Comparison of ENCODE assay signal across 23 cellular contexts in genomic region chr13:23512762-23513395, GRCh38. TPM values are rescaled to one million over a fixed set of nuclear protein-coding genes. Genes with fewer than 3 reads are reported as not detected.
A peak's percentile ranks its signal among the peaks of the same experiment; 100 is the strongest.
DNase-seq lines count a peak whose midpoint lies in the region; ATAC-seq and TF ChIP-seq lines count a peak whose summit lies in the region.
"Had no signal": no experiment of that assay in that cellular context is flagged by ENCODE, and none has a peak within 500 bp of the region (broad histone marks: within the 10 kb centered on the region; RNA-seq: fewer than 3 reads in every experiment).

No MANE protein-coding gene starts in this region.

- no peaks in the 10 kb centered on the region for H3F3A ChIP-seq in OCI-LY1 (ENCODE audit: insufficient read depth, low read length)

- no peaks in the 10 kb centered on the region for H3K36me3 Mint-ChIP-seq in activated T-helper 2 cell treated with anti-CD3 and anti-CD28 coated beads, Interferon-gamma antibody, Interleukin-2, Interleukin-4, amounts not matched to agents 10 μg/mL and 5 μg/mL and 100 μg/mL, durations not matched to agents 14 hours and 24 hours and 36 hours (ENCODE audit: low read depth)

- H3K9me3 ChIP-seq in heart right ventricle (no peaks in the 10 kb centered on the region), OCI-LY1 (ENCODE audit: low read length) (no peaks in the 10 kb centered on the region), upper lobe of right lung (no peaks in the 10 kb centered on the region), sigmoid colon (no peaks in the 10 kb centered on the region)
- H3K9me3 ChIP-seq: Caco-2, mucosa of descending colon, right lobe of liver, vagina had no signal

- DNase-seq in heart right ventricle (no peak), Right ventricle myocardium inferior (ENCODE audit: missing footprints) (no peak), fibroblast of the aortic adventitia (ENCODE audit: low read depth) (no peak), upper lobe of right lung (no peak), activated gamma-delta T cell (lab: John Stamatoyannopoulos, UW) (no peak), sigmoid colon (no peak)
- DNase-seq in activated T-helper 2 cell treated with anti-CD3 and anti-CD28 coated beads, Interferon-gamma antibody, Interleukin-2, Interleukin-4, amounts not matched to agents 10 μg/mL and 5 μg/mL and 100 μg/mL, durations not matched to agents 14 hours and 24 hours and 36 hours (ENCODE audit: low spot score), result no peak
- DNase-seq: activated CD8-positive, alpha-beta memory T cell treated with anti-CD3 and anti-CD28 coated beads for 24 hours; Caco-2; cerebellar nuclear complex; effector memory CD8-positive, alpha-beta T cell; foreskin melanocyte; GDM1; KG1; mucosa of descending colon; NCI-H1105; occipital lobe; right lobe of liver; stimulated activated CD4-positive, alpha-beta T cell treated with anti-CD3 and anti-CD28 coated beads, Interleukin-1b, Interleukin-23, amount 100 ng/mL, for 48 hours; WERI-Rb-1 had no signal

- no peaks in the 10 kb centered on the region for H3K79me2 ChIP-seq in OCI-LY1 (ENCODE audit: insufficient read depth, low read length)

- ATAC-seq in heart right ventricle, result no peak
- no peak for ATAC-seq in Right ventricle myocardium inferior
- no peak for ATAC-seq in upper lobe of right lung
- ATAC-seq: effector memory CD8-positive, alpha-beta T cell; mucosa of descending colon; right lobe of liver had no signal

- H3K36me3 ChIP-seq in heart right ventricle (no peaks in the 10 kb centered on the region), OCI-LY1 (ENCODE audit: insufficient read depth, low read length) (no peaks in the 10 kb centered on the region), upper lobe of right lung (no peaks in the 10 kb centered on the region), sigmoid colon (no peaks in the 10 kb centered on the region)
- H3K36me3 ChIP-seq: right lobe of liver, vagina, WERI-Rb-1 had no signal

- peaks cover 19% of the 10 kb centered on the region for H3K27me3 Mint-ChIP-seq in activated T-helper 2 cell treated with anti-CD3 and anti-CD28 coated beads, Interferon-gamma antibody, Interleukin-2, Interleukin-4, amounts not matched to agents 10 μg/mL and 5 μg/mL and 100 μg/mL, durations not matched to agents 14 hours and 24 hours and 36 hours (ENCODE audit: low read depth)

- H3K4me3 Mint-ChIP-seq in activated T-helper 2 cell treated with anti-CD3 and anti-CD28 coated beads, Interferon-gamma antibody, Interleukin-2, Interleukin-4, amounts not matched to agents 10 μg/mL and 5 μg/mL and 100 μg/mL, durations not matched to agents 14 hours and 24 hours and 36 hours (ENCODE audit: low read depth), result no peak overlapping the region
- H3K4me3 Mint-ChIP-seq: activated T-helper 1 cell treated with anti-CD3 and anti-CD28 coated beads, Interleukin-12 subunit alpha, Interleukin-12 subunit beta, Interleukin-2, Interleukin-4 antibody, amounts not matched to agents 30 ng/mL and 10 ng/mL and 1 ng/mL, durations not matched to agents 14 hours and 24 hours and 36 hours; effector memory CD8-positive, alpha-beta T cell had no signal

- peak in 3 of 9 donors; percentile 8 to 38 (median 8) for TF ChIP-seq CTCF in heart right ventricle (IDR thresholded peaks at IDR 0.05)
- TF ChIP-seq CTCF in OCI-LY1 (IDR thresholded peaks at IDR 0.05; ENCODE audit: low read length), result peak; percentile 20; the same call in 1 of the 2 replicates
- peak; percentile 29 for TF ChIP-seq CTCF in fibroblast of the aortic adventitia (IDR thresholded peaks at IDR 0.05; ENCODE audit: insufficient read depth, low read length)
- peak; percentile 9 for TF ChIP-seq CTCF in upper lobe of right lung (IDR thresholded peaks at IDR 0.05)
- no peak for TF ChIP-seq CTCF in sigmoid colon (IDR thresholded peaks at IDR 0.05)

- no peaks in the 10 kb centered on the region for H3K4me1 Mint-ChIP-seq in activated T-helper 2 cell treated with anti-CD3 and anti-CD28 coated beads, Interferon-gamma antibody, Interleukin-2, Interleukin-4, amounts not matched to agents 10 μg/mL and 5 μg/mL and 100 μg/mL, durations not matched to agents 14 hours and 24 hours and 36 hours (ENCODE audit: low read depth)

- H3K4me1 ChIP-seq in heart right ventricle (peaks cover 0 to 51% (median 16%) of the 10 kb centered on the region in 9 donors), OCI-LY1 (ENCODE audit: insufficient read depth, low read length, severe bottlenecking) (no peaks in the 10 kb centered on the region), upper lobe of right lung (no peaks in the 10 kb centered on the region), sigmoid colon (no peaks in the 10 kb centered on the region)
- H3K4me1 ChIP-seq: right lobe of liver had no signal

- no peaks in the 10 kb centered on the region for H3K9me2 ChIP-seq in OCI-LY1 (ENCODE audit: low read depth, low read length)

- H3K4me3 ChIP-seq in heart right ventricle, result no peak overlapping the region
- no peak overlapping the region for H3K4me3 ChIP-seq in OCI-LY1 (ENCODE audit: low read depth, low read length, poor library complexity, severe bottlenecking)
- H3K4me3 ChIP-seq in fibroblast of the aortic adventitia (ENCODE audit: low read depth, low read length), result no peak overlapping the region
- H3K4me3 ChIP-seq in upper lobe of right lung, result no peak overlapping the region
- H3K4me3 ChIP-seq in sigmoid colon, result no peak overlapping the region
- H3K4me3 ChIP-seq: mucosa of descending colon, right lobe of liver, vagina had no signal

- WGBS in heart right ventricle, 2 donors, result 88% methylated on average over 6 of the region's 6 CpGs
- WGBS in sigmoid colon, 2 donors, result 90 to 92% methylated on average over 6 of the region's 6 CpGs

- H3K27me3 ChIP-seq in heart right ventricle (no peaks in the 10 kb centered on the region), OCI-LY1 (ENCODE audit: insufficient read depth, low read length) (no peaks in the 10 kb centered on the region), upper lobe of right lung (no peaks in the 10 kb centered on the region), sigmoid colon (no peaks in the 10 kb centered on the region)
- H3K27me3 ChIP-seq: right lobe of liver, vagina had no signal

- no peak overlapping the region for H2AFZ ChIP-seq in OCI-LY1 (ENCODE audit: low read length)

- no peak overlapping the region for H3K27ac Mint-ChIP-seq in activated T-helper 2 cell treated with anti-CD3 and anti-CD28 coated beads, Interferon-gamma antibody, Interleukin-2, Interleukin-4, amounts not matched to agents 10 μg/mL and 5 μg/mL and 100 μg/mL, durations not matched to agents 14 hours and 24 hours and 36 hours
- H3K27ac Mint-ChIP-seq: activated T-helper 1 cell treated with anti-CD3 and anti-CD28 coated beads, Interleukin-12 subunit alpha, Interleukin-12 subunit beta, Interleukin-2, Interleukin-4 antibody, amounts not matched to agents 30 ng/mL and 10 ng/mL and 1 ng/mL, durations not matched to agents 14 hours and 24 hours and 36 hours; effector memory CD8-positive, alpha-beta T cell had no signal

- intact Hi-C loops in heart right ventricle (cut with DNase I) (loop anchor here in 8 of 10 donors (2.0 to 10.0 kb wide), 5 partner anchors 34 to 59 kb away; partner anchors contain the start of gene TNFRSF19 (in 1 of the 8)), Right ventricle myocardium inferior (cut with DNase I) (no loop called here), upper lobe of right lung (cut with DNase I) (no loop called here), sigmoid colon (cut with DNase I) (no loop called here)
- intact Hi-C loops in activated T-helper 2 cell treated with anti-CD3 and anti-CD28 coated beads, Interferon-gamma antibody, Interleukin-2, Interleukin-4, amounts not matched to agents 10 μg/mL and 5 μg/mL and 100 μg/mL, durations not matched to agents 14 hours and 24 hours and 36 hours (cut with micrococcal nuclease), result no loop called here

- no peaks in the 10 kb centered on the region for H3K9me3 Mint-ChIP-seq in activated T-helper 2 cell treated with anti-CD3 and anti-CD28 coated beads, Interferon-gamma antibody, Interleukin-2, Interleukin-4, amounts not matched to agents 10 μg/mL and 5 μg/mL and 100 μg/mL, durations not matched to agents 14 hours and 24 hours and 36 hours
- H3K9me3 Mint-ChIP-seq: activated T-helper 1 cell treated with anti-CD3 and anti-CD28 coated beads, Interleukin-12 subunit alpha, Interleukin-12 subunit beta, Interleukin-2, Interleukin-4 antibody, amounts not matched to agents 30 ng/mL and 10 ng/mL and 1 ng/mL, durations not matched to agents 14 hours and 24 hours and 36 hours; effector memory CD8-positive, alpha-beta T cell had no signal

- no peak for TF ChIP-seq EP300 in sigmoid colon (IDR thresholded peaks at IDR 0.05)

- H4K20me1 ChIP-seq in OCI-LY1 (ENCODE audit: insufficient read depth, low read length), result no peaks in the 10 kb centered on the region

- peak overlapping the region in 7 of 10 donors; percentile 7 to 73 (median 56) for H3K27ac ChIP-seq in heart right ventricle
- H3K27ac ChIP-seq in OCI-LY1 (ENCODE audit: low read depth, low read length, poor library complexity, severe bottlenecking), result no peak overlapping the region
- no peak overlapping the region for H3K27ac ChIP-seq in upper lobe of right lung
- no peak overlapping the region for H3K27ac ChIP-seq in sigmoid colon
- H3K27ac ChIP-seq: right lobe of liver, vagina, WERI-Rb-1 had no signal

- no peak for TF ChIP-seq POLR2A in sigmoid colon (IDR thresholded peaks at IDR 0.05)

- H3K4me2 ChIP-seq in OCI-LY1 (ENCODE audit: low read length), result no peak overlapping the region

- no peak overlapping the region for H3K9ac ChIP-seq in OCI-LY1 (ENCODE audit: low read length)

RNA-seq across cellular contexts. Expression of gene TNFRSF19, which starts 57.3 kb away (rescaled TPM):
- total RNA-seq in heart right ventricle (10 to 100 TPM; 25.5 to 49.6 (median 33.7) TPM), Right ventricle myocardium inferior (36.5 TPM), fibroblast of the aortic adventitia (ENCODE audit: low replicate concordance) (0.08 and 7.3 TPM in 2 replicates), upper lobe of right lung (17.9 TPM), sigmoid colon (1 to 10 TPM; 1.3 to 4.2 (median 3.2) TPM)
- polyA plus RNA-seq in heart right ventricle (10 to 100 TPM; 17.8 to 20.9 TPM), sigmoid colon (under 1 TPM in 2 of 3 donors, not detected in 1; 0.60 to 0.96 TPM)
- 0.07 TPM in 1 of 2 replicates, not detected in the other for total RNA-seq in activated T-helper 2 cell treated with anti-CD3 and anti-CD28 coated beads, Interferon-gamma antibody, Interleukin-2, Interleukin-4, amounts not matched to agents 10 μg/mL and 5 μg/mL and 100 μg/mL, durations not matched to agents 14 hours and 24 hours and 36 hours
- total RNA-seq: activated T-helper 1 cell treated with anti-CD3 and anti-CD28 coated beads, Interleukin-12 subunit alpha, Interleukin-12 subunit beta, Interleukin-2, Interleukin-4 antibody, amounts not matched to agents 30 ng/mL and 10 ng/mL and 1 ng/mL, durations not matched to agents 14 hours and 24 hours and 36 hours had no signal

Comparison
In these comparisons a context has a peak if more than half of its experiments do, and no peak if none do; other contexts are left out.
1. intact Hi-C loops: an anchor here in heart right ventricle (2.0 to 10.0 kb wide); none called in Right ventricle myocardium inferior, upper lobe of right lung, sigmoid colon and activated T-helper 2 cell treated with anti-CD3 and anti-CD28 coated beads, Interferon-gamma antibody, Interleukin-2, Interleukin-4, amounts not matched to agents 10 μg/mL and 5 μg/mL and 100 μg/mL, durations not matched to agents 14 hours and 24 hours and 36 hours.
2. H3K27ac ChIP-seq: peak in heart right ventricle (7 of 10); none in OCI-LY1 (single experiment), upper lobe of right lung (single experiment) and sigmoid colon (0 of 4).
3. CTCF ChIP-seq: peak in OCI-LY1 (single experiment), fibroblast of the aortic adventitia (single experiment) and upper lobe of right lung (single experiment); none in sigmoid colon (0 of 4).